Comparison of ENCODE assay signal across 16 cellular contexts in the genomic region with DNA sequence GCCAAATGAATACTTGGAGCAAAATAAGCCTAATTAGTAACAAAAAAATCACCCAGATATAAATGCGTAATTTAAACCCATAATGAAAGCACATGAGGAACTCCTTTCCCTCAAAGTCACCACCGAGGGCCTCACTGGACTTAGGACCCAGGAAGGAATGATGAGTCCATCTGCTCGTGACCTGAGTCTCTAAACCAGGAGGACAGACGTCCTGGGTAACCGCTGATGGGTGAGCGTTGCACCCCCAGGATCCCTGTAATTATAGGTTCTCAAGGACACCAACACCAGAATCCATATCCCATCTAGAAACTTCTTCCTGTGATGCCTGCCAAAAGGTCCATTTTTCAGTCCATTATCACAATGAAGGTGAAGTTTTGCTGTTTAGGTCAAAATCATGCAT.
DNase-seq lines count a peak whose midpoint lies in the region; ATAC-seq and TF ChIP-seq lines count a peak whose summit lies in the region.
"Had no signal": no experiment of that assay in that cellular context is flagged by ENCODE, and none has a peak within 500 bp of the region (broad histone marks: within the 10 kb centered on the region; RNA-seq: fewer than 3 reads in every experiment).

No MANE protein-coding gene starts in this region.

- no peaks in the 10 kb centered on the region for H3K27me3 ChIP-seq in ACC112 (ENCODE audit: insufficient read depth, low read length)
- H3K27me3 ChIP-seq in H9 (ENCODE audit: insufficient read depth, low read length): no peaks in the 10 kb centered on the region
- H3K27me3 ChIP-seq: breast epithelium, gastroesophageal sphincter, right atrium auricular region, testis had no signal

- peaks cover 0 to 7% (median 0%) of the 10 kb centered on the region in 3 experiments; a peak in 4 of 7 replicates for H3K36me3 Mint-ChIP-seq in H9 (ENCODE audit: insufficient read depth in 1 of 3, low read depth in 3 of 3)
- H3K36me3 Mint-ChIP-seq in activated naive CD8-positive, alpha-beta T cell treated with anti-CD3 and anti-CD28 coated beads, Interleukin-2, amount 50 U/mL, for 24 hours (ENCODE audit: low read depth): peaks cover 8% of the 10 kb centered on the region

- no peak overlapping the region for H4K5ac ChIP-seq in H9 (ENCODE audit: insufficient read length, low read depth, low read length)

- H3K9me3 Mint-ChIP-seq in H9: no peaks in the 10 kb centered on the region; a peak in 1 of 5 replicates
- no peaks in the 10 kb centered on the region for H3K9me3 Mint-ChIP-seq in activated naive CD8-positive, alpha-beta T cell treated with anti-CD3 and anti-CD28 coated beads, Interleukin-2, amount 50 U/mL, for 24 hours

- H3K79me1 ChIP-seq in H9 (ENCODE audit: insufficient read depth, low read depth, low read length, poor library complexity, severe bottlenecking): no peaks in the 10 kb centered on the region

- H3K79me2 ChIP-seq in ACC112 (ENCODE audit: control insufficient read depth, insufficient read depth, low read length, unreplicated experiment) (peaks cover 93% of the 10 kb centered on the region), H9 (ENCODE audit: insufficient read depth, low read length) (peaks cover 71% of the 10 kb centered on the region; the same call in 1 of the 2 replicates)

- no peak overlapping the region for H3K56ac ChIP-seq in H9 (ENCODE audit: insufficient read length, low read depth, low read length)

- no peak overlapping the region for H2BK12ac ChIP-seq in H9 (ENCODE audit: insufficient read length, low read depth, low read length)

- H3K9me3 ChIP-seq in H9 (ENCODE audit: control insufficient read depth, low read depth, low read length) (no peaks in the 10 kb centered on the region), mucosa of descending colon (no peaks in the 10 kb centered on the region)
- H3K9me3 ChIP-seq: breast epithelium, gastroesophageal sphincter, right atrium auricular region, testis had no signal

- no peak overlapping the region for H3K4me3 Mint-ChIP-seq in H9
- no peak overlapping the region for H3K4me3 Mint-ChIP-seq in activated naive CD8-positive, alpha-beta T cell treated with anti-CD3 and anti-CD28 coated beads, Interleukin-2, amount 50 U/mL, for 24 hours

- DNase-seq in H9: no peak
- no peak for DNase-seq in activated naive CD8-positive, alpha-beta T cell treated with anti-CD3 and anti-CD28 coated beads, Interleukin-2, amount 50 U/mL, for 24 hours
- DNase-seq in mucosa of descending colon: peak in 1 of 3 donors; percentile 38
- DNase-seq in COR-L47 (lab: John Stamatoyannopoulos, UW): no peak
- no peak for DNase-seq in SK-N-DZ (ENCODE audit: low spot score)
- no peak for DNase-seq in T-helper 2 cell
- DNase-seq: activated CD4-positive, alpha-beta T cell treated with anti-CD3 and anti-CD28 coated beads, Interleukin-2, amount 50 U/mL, for 1 hour; activated T-cell treated with anti-CD3 and anti-CD28 coated beads, Interleukin-2, amount 50 U/mL, for 1 hour; NCI-H2029 treated with DMSO at 0.1 percent for 48 hours; testis had no signal

- H3K23ac ChIP-seq in H9 (ENCODE audit: insufficient read length, low read depth, low read length): no peak overlapping the region

- H2BK15ac ChIP-seq in H9 (ENCODE audit: low read depth, low read length): no peak overlapping the region

- H3K14ac ChIP-seq in H9 (ENCODE audit: insufficient read depth, low read length): no peak overlapping the region

- H4K91ac ChIP-seq in H9 (ENCODE audit: insufficient read length, low read depth, low read length): no peak overlapping the region

- H3K27ac Mint-ChIP-seq in H9: peak overlapping the region in 2 of 3 experiments; percentile 48 to 83; a peak in 4 of 7 replicates
- H3K27ac Mint-ChIP-seq in activated naive CD8-positive, alpha-beta T cell treated with anti-CD3 and anti-CD28 coated beads, Interleukin-2, amount 50 U/mL, for 24 hours: peak overlapping the region; percentile 62

- no CpG with 5 or more reads among the region's 6 CpGs for WGBS in H9 (ENCODE audit: extremely low coverage, insufficient read length, low lambda C conversion rate)

- H3K4me1 ChIP-seq in ACC112 (ENCODE audit: control insufficient read depth, insufficient read depth, low read length, unreplicated experiment): peaks cover 34% of the 10 kb centered on the region
- no peaks in the 10 kb centered on the region; the same call in 1 of the 2 replicates for H3K4me1 ChIP-seq in H9 (ENCODE audit: insufficient read depth, low read length)
- H3K4me1 ChIP-seq in mucosa of descending colon (ENCODE audit: low read depth): peaks cover 21% of the 10 kb centered on the region

- no peak overlapping the region for H3K4me2 ChIP-seq in H9 (ENCODE audit: insufficient read depth, insufficient read length, low read length)

- H4K8ac ChIP-seq in H9 (replicated peaks; ENCODE audit: insufficient read length, low read depth, low read length): no peak overlapping the region

- H2BK120ac ChIP-seq in H9 (ENCODE audit: low read depth, low read length, poor library complexity, severe bottlenecking): no peak overlapping the region

- no peaks in the 10 kb centered on the region for H3K23me2 ChIP-seq in H9 (ENCODE audit: insufficient read length, low read depth, low read length, poor library complexity, severe bottlenecking)

- peaks cover 32 to 36% of the 10 kb centered on the region in 2 experiments for H3K4me1 Mint-ChIP-seq in H9
- H3K4me1 Mint-ChIP-seq in activated naive CD8-positive, alpha-beta T cell treated with anti-CD3 and anti-CD28 coated beads, Interleukin-2, amount 50 U/mL, for 24 hours: peaks cover 76% of the 10 kb centered on the region

- H3K4ac ChIP-seq in H9 (ENCODE audit: low read depth, low read length): no peak overlapping the region

- ATAC-seq in activated naive CD8-positive, alpha-beta T cell treated with anti-CD3 and anti-CD28 coated beads, Interleukin-2, amount 50 U/mL, for 24 hours: no peak
- ATAC-seq in mucosa of descending colon (peak; percentile 60), GM19397 (IDR thresholded peaks at IDR 0.05; ENCODE audit: unreplicated experiment) (no peak)
- ATAC-seq: esophagus mucosa, gastroesophageal sphincter had no signal

- 0 out of 2 replicates have a peak overlapping the region, but pooled peaks have one; percentile 16 for H3K27ac ChIP-seq in ACC112 (ENCODE audit: low read depth, low read length)
- no peak overlapping the region for H3K27ac ChIP-seq in H9 (ENCODE audit: insufficient read length, low read depth, low read length)
- H3K27ac ChIP-seq: breast epithelium, gastroesophageal sphincter, testis had no signal

- H2AK5ac ChIP-seq in H9 (ENCODE audit: insufficient read length, low read length): no peak overlapping the region

- no peak overlapping the region for H2BK5ac ChIP-seq in H9 (ENCODE audit: insufficient read length, low read length)

- H2AFZ ChIP-seq in ACC112 (ENCODE audit: low read length, unreplicated experiment): no peak overlapping the region
- H2AFZ ChIP-seq in H9 (ENCODE audit: low read length): no peak overlapping the region

- no peaks in the 10 kb centered on the region for H3K27me3 Mint-ChIP-seq in H9 (ENCODE audit: low read depth)
- no peaks in the 10 kb centered on the region for H3K27me3 Mint-ChIP-seq in activated naive CD8-positive, alpha-beta T cell treated with anti-CD3 and anti-CD28 coated beads, Interleukin-2, amount 50 U/mL, for 24 hours

- no peak overlapping the region for H3K4me3 ChIP-seq in ACC112 (ENCODE audit: low read depth, low read length)
- no peak overlapping the region for H3K4me3 ChIP-seq in mucosa of descending colon
- H3K4me3 ChIP-seq: breast epithelium, gastroesophageal sphincter, right atrium auricular region, testis had no signal

- TF ChIP-seq CTCF in H9 (conservative IDR thresholded peaks at IDR 0.05) (no peak), mucosa of descending colon (IDR thresholded peaks at IDR 0.05) (no peak)

- no peak overlapping the region for H2BK20ac ChIP-seq in H9 (ENCODE audit: low read depth, low read length, poor library complexity, severe bottlenecking)

- intact Hi-C loops in mucosa of descending colon (cut with DNase I, micrococcal nuclease): no loop called here

- H3K9ac ChIP-seq in H9 (ENCODE audit: extremely low read depth, insufficient read length, low read length): no peak overlapping the region

- H3K36me3 ChIP-seq in ACC112 (ENCODE audit: insufficient read depth, low read length) (no peaks in the 10 kb centered on the region), mucosa of descending colon (ENCODE audit: low read depth) (no peaks in the 10 kb centered on the region)
- H3K36me3 ChIP-seq: breast epithelium, gastroesophageal sphincter, right atrium auricular region had no signal

- H3K18ac ChIP-seq in H9 (ENCODE audit: insufficient read length, low read depth, low read length): no peak overlapping the region

- H4K20me1 ChIP-seq in H9 (ENCODE audit: control insufficient read depth, insufficient read depth, insufficient read length): peaks cover 3% of the 10 kb centered on the region

- H3T11ph ChIP-seq in H9 (ENCODE audit: low read length): no peak overlapping the region
